Comparison of ENCODE assay signal across 1 cellular context in the genomic region with DNA sequence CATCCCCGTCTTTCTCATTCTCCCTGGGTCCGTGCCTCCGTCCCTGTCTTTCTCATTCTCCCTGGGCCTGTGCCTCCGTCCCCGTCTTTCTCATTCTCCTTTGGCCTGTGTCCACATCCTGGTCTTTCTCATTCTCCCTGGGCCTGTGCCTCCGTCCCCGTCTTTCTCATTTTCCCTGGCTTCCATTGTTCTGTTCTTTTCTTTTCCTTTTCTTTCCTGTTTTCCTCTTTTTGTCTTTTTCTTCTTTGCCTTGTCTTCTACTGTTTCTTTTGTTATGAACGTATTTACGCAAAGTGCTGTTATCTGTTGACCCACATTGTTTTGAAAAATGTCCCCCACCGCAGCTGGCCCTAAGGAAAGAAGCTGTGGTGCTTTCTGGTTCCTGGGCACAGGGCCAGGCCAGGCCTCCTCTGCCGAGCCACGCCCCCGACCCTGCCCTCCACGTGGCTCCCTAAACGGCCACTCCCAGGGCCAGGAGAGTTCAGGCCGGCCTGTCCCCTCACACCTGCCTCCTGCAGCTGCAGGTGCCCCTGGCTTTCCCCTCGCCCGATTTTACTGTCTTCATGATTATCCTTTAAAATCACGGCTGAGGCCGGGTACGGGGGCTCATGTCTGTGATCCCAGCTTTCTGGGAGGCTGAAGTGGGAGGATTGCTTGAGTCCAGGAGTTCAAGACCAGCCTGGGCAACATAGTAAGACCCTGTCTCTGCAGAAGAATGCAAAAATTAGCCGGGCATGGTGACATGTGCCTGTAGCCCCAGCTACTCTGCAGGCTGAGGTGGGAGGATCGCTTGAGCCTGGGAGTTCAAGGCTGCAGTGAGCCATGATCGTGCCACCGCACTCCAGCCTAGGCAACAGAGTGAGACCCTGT.
TF ChIP-seq lines count a peak whose summit lies in the region.

No MANE protein-coding gene starts in this region.

TF ChIP-seq in K562, 482 proteins besides CTCF, POLR2A, EP300 and RAD21 (continued from another document and continues in another):
- TF ChIP-seq, protein P1, sequence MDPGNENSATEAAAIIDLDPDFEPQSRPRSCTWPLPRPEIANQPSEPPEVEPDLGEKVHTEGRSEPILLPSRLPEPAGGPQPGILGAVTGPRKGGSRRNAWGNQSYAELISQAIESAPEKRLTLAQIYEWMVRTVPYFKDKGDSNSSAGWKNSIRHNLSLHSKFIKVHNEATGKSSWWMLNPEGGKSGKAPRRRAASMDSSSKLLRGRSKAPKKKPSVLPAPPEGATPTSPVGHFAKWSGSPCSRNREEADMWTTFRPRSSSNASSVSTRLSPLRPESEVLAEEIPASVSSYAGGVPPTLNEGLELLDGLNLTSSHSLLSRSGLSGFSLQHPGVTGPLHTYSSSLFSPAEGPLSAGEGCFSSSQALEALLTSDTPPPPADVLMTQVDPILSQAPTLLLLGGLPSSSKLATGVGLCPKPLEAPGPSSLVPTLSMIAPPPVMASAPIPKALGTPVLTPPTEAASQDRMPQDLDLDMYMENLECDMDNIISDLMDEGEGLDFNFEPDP (CRISPR knock-in tag; IDR thresholded peaks at IDR 0.05), result no peak
- TF ChIP-seq DMBX1 (CRISPR knock-in tag; IDR thresholded peaks at IDR 0.05; ENCODE audit: borderline replicate concordance) (no peak), TBL1XR1 (IDR thresholded peaks at IDR 0.05; ENCODE audit: low read length in 2 of 2) (no peak), U2AF1 (optimal IDR thresholded peaks at IDR 0.05; ENCODE audit: low read depth, low read length) (no peak), ZNF140 (CRISPR knock-in tag; IDR thresholded peaks at IDR 0.05) (no peak), FOXK2 (conservative IDR thresholded peaks at IDR 0.05 in 1 of 2, IDR thresholded peaks at IDR 0.05 in 1 of 2; ENCODE audit: low read depth in 2 of 2) (peak; percentile 84 to 89), SMAD2 (IDR thresholded peaks at IDR 0.05; ENCODE audit: low read depth, low read length) (no peak), IFI16 (CRISPR knock-in tag; IDR thresholded peaks at IDR 0.05) (no peak), ZNF699 (CRISPR knock-in tag; IDR thresholded peaks at IDR 0.05; ENCODE audit: insufficient replicate concordance) (no peak), U2AF2 (optimal IDR thresholded peaks at IDR 0.05; ENCODE audit: low read depth, low read length) (no peak), SMARCE1 (IDR thresholded peaks at IDR 0.05) (peak; percentile 94), POLR2AphosphoS5 (IDR thresholded peaks at IDR 0.05; ENCODE audit: control insufficient read depth, insufficient read depth, low read depth, low read length) (peak; percentile 68), ETS1 (conservative IDR thresholded peaks at IDR 0.05; ENCODE audit: control insufficient read depth, low read depth, low read length) (no peak), PHF21A (IDR thresholded peaks at IDR 0.05; ENCODE audit: borderline replicate concordance, low read depth) (no peak), ZNF518B (CRISPR knock-in tag; IDR thresholded peaks at IDR 0.05) (no peak), ZNF41 (CRISPR knock-in tag; conservative IDR thresholded peaks at IDR 0.05) (no peak), TRIM28 (IDR thresholded peaks at IDR 0.05) (0 out of 2 replicates have a peak, but pooled peaks have one; percentile 22), ZEB2 (IDR thresholded peaks at IDR 0.05) (peak; percentile 67), RBBP5 (IDR thresholded peaks at IDR 0.05; ENCODE audit: borderline replicate concordance, insufficient read depth, low read length, poor library complexity, severe bottlenecking) (peak; percentile 61), PHF8 (IDR thresholded peaks at IDR 0.05; ENCODE audit: borderline replicate concordance, low read length) (no peak), MECOM (CRISPR knock-in tag; IDR thresholded peaks at IDR 0.05) (no peak), TRIM24 (IDR thresholded peaks at IDR 0.05) (peak; percentile 65 to 71; a peak in 3 of 4 replicates), ESRRA (IDR thresholded peaks at IDR 0.05; ENCODE audit: borderline replicate concordance, low read depth) (peak; percentile 58; the same call in 1 of the 2 replicates), ETS2 (tag; IDR thresholded peaks at IDR 0.05; ENCODE audit: borderline replicate concordance, poor library complexity, severe bottlenecking) (no peak), ZNF507 (tag; conservative IDR thresholded peaks at IDR 0.05) (no peak), FOXJ2 (tag; IDR thresholded peaks at IDR 0.05) (no peak), CHCHD3 (CRISPR knock-in tag; IDR thresholded peaks at IDR 0.05) (no peak), ZNF143 (CRISPR knock-in tag; IDR thresholded peaks at IDR 0.05) (no peak), BRD4 (IDR thresholded peaks at IDR 0.05) (no peak), TAF9B (IDR thresholded peaks at IDR 0.05; ENCODE audit: partially characterized antibody) (no peak), ZNF445 (CRISPR knock-in tag; IDR thresholded peaks at IDR 0.05; ENCODE audit: low read depth) (no peak), CCNT2 (IDR thresholded peaks at IDR 0.05; ENCODE audit: borderline replicate concordance, extremely low read depth, insufficient read length, low read depth, low read length) (peak; percentile 54), CTBP1 (IDR thresholded peaks at IDR 0.05; ENCODE audit: borderline replicate concordance) (0 out of 2 replicates have a peak, but pooled peaks have one; percentile 33), ZNF121 (CRISPR knock-in tag; conservative IDR thresholded peaks at IDR 0.05) (peak; percentile 53; the same call in 1 of the 2 replicates), SMAD3 (CRISPR knock-in tag; conservative IDR thresholded peaks at IDR 0.05) (no peak), BACH1 (tag; IDR thresholded peaks at IDR 0.05) (no peak), HMG20B (CRISPR knock-in tag; IDR thresholded peaks at IDR 0.05) (no peak), ZNF395 (CRISPR knock-in tag; IDR thresholded peaks at IDR 0.05) (no peak), ZNF324 (CRISPR knock-in tag; IDR thresholded peaks at IDR 0.05) (no peak)
- TF ChIP-seq, protein P2, sequence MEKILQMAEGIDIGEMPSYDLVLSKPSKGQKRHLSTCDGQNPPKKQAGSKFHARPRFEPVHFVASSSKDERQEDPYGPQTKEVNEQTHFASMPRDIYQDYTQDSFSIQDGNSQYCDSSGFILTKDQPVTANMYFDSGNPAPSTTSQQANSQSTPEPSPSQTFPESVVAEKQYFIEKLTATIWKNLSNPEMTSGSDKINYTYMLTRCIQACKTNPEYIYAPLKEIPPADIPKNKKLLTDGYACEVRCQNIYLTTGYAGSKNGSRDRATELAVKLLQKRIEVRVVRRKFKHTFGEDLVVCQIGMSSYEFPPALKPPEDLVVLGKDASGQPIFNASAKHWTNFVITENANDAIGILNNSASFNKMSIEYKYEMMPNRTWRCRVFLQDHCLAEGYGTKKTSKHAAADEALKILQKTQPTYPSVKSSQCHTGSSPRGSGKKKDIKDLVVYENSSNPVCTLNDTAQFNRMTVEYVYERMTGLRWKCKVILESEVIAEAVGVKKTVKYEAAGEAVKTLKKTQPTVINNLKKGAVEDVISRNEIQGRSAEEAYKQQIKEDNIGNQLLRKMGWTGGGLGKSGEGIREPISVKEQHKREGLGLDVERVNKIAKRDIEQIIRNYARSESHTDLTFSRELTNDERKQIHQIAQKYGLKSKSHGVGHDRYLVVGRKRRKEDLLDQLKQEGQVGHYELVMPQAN (IDR thresholded peaks at IDR 0.05; ENCODE audit: borderline replicate concordance), result peak; percentile 83
- TF ChIP-seq, protein P3, sequence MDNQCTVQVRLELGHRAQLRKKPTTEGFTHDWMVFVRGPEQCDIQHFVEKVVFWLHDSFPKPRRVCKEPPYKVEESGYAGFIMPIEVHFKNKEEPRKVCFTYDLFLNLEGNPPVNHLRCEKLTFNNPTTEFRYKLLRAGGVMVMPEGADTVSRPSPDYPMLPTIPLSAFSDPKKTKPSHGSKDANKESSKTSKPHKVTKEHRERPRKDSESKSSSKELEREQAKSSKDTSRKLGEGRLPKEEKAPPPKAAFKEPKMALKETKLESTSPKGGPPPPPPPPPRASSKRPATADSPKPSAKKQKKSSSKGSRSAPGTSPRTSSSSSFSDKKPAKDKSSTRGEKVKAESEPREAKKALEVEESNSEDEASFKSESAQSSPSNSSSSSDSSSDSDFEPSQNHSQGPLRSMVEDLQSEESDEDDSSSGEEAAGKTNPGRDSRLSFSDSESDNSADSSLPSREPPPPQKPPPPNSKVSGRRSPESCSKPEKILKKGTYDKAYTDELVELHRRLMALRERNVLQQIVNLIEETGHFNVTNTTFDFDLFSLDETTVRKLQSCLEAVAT (IDR thresholded peaks at IDR 0.05), result peak; percentile 81 to 95
- TF ChIP-seq, protein P4, sequence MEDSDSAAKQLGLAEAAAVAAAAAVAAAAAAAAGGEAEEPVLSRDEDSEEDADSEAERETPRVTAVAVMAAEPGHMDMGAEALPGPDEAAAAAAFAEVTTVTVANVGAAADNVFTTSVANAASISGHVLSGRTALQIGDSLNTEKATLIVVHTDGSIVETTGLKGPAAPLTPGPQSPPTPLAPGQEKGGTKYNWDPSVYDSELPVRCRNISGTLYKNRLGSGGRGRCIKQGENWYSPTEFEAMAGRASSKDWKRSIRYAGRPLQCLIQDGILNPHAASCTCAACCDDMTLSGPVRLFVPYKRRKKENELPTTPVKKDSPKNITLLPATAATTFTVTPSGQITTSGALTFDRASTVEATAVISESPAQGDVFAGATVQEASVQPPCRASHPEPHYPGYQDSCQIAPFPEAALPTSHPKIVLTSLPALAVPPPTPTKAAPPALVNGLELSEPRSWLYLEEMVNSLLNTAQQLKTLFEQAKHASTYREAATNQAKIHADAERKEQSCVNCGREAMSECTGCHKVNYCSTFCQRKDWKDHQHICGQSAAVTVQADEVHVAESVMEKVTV (CRISPR knock-in tag; IDR thresholded peaks at IDR 0.05), result no peak
- TF ChIP-seq, protein P5, sequence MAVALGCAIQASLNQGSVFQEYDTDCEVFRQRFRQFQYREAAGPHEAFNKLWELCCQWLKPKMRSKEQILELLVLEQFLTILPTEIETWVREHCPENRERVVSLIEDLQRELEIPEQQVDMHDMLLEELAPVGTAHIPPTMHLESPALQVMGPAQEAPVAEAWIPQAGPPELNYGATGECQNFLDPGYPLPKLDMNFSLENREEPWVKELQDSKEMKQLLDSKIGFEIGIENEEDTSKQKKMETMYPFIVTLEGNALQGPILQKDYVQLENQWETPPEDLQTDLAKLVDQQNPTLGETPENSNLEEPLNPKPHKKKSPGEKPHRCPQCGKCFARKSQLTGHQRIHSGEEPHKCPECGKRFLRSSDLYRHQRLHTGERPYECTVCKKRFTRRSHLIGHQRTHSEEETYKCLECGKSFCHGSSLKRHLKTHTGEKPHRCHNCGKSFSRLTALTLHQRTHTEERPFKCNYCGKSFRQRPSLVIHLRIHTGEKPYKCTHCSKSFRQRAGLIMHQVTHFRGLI (CRISPR knock-in tag; IDR thresholded peaks at IDR 0.05), result no peak
- TF ChIP-seq, protein P6, sequence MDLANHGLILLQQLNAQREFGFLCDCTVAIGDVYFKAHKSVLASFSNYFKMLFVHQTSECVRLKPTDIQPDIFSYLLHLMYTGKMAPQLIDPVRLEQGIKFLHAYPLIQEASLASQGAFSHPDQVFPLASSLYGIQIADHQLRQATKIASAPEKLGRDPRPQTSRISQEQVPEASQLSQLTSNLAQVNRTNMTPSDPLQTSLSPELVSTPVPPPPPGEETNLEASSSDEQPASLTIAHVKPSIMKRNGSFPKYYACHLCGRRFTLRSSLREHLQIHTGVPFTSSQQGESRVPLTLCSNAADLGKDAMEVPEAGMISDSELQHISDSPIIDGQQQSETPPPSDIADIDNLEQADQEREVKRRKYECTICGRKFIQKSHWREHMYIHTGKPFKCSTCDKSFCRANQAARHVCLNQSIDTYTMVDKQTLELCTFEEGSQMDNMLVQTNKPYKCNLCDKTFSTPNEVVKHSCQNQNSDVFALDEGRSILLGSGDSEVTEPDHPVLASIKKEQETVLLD (IDR thresholded peaks at IDR 0.05), result peak; percentile 85
